7 cellular contexts compared by ENCODE assay signal in the genomic region with DNA sequence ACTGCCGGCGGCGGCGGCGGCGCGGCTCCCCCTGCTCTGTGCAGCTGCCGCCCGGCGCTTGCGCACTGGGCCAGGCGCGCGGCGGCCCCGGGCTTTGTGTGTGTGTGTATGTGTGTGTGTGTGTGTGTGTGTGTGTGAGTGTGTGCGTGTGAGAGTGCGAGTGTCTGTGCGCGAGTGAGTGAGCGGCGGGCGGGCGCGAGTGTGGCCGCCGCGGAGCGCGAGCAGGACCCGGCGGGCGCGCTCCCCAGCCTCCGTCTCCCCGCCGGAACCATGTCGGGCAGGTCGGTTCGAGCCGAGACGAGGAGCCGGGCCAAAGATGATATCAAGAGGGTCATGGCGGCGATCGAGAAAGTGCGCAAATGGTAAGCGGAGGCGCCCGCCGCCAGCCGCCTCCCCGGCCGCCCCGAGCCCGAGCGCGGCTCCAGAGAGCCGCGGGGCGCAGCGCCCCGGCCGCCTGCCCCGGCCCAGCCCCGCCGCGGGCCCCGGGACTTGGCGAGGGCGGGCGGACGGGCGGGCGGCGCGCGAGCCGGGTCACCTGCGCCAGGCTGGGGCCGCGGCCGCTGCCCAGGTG.
DNase-seq lines count a peak whose midpoint lies in the region; ATAC-seq and TF ChIP-seq lines count a peak whose summit lies in the region.

A gene (plus strand): TSS at position 63 of the 571 bp plus-strand sequence. CDS start 208 bp downstream, at position 271.

- H3K4me3 ChIP-seq in skin epidermis = peak within 1 kb of the TSS; percentile 54 to 78 (median 65)

- TF ChIP-seq POLR2A in GM18505 (IDR thresholded peaks at IDR 0.05; ENCODE audit: borderline replicate concordance, extremely low read depth, insufficient read depth, insufficient read length) = peak; percentile 35

- DNase-seq in NCI-H1105 (lab: John Stamatoyannopoulos, UW) (peak; percentile 60), UCSD-AML1 (lab: John Stamatoyannopoulos, UW; ENCODE audit: unreplicated experiment) (peak; percentile 76), caudate nucleus (lab: John Stamatoyannopoulos, UW) (peak in 57 of 61 donors; percentile 23 to 87 (median 67)), inferior parietal cortex (ENCODE audit: extremely low spot score) (peak; percentile 56), NK-92 (lab: John Stamatoyannopoulos, UW; ENCODE audit: unreplicated experiment) (no peak)

- peak; percentile 39 for ATAC-seq in GM18505 (IDR thresholded peaks at IDR 0.05; ENCODE audit: unreplicated experiment)

- H3K27ac ChIP-seq in caudate nucleus (ENCODE audit: low read depth, low read length) (peak within 1 kb of the TSS; percentile 86), skin epidermis (peak within 1 kb of the TSS in 19 of 21 experiments; percentile 46 to 89 (median 75))
